8 cellular contexts compared by ENCODE assay signal in genomic region chr19:14147797-14148605, GRCh38. TPM values are rescaled to one million over a fixed set of nuclear protein-coding genes. Genes with fewer than 3 reads are reported as not detected.
DNase-seq lines count a peak whose midpoint lies in the region; ATAC-seq and TF ChIP-seq lines count a peak whose summit lies in the region.

No MANE protein-coding gene starts in this region.

- H3K27ac ChIP-seq in right cardiac atrium (ENCODE audit: low read length) = peak overlapping the region; percentile 26

- H3K27ac Mint-ChIP-seq in progenitor cell of endocrine pancreas = peak overlapping the region; percentile 69

- H3K9me3 ChIP-seq in BE2C (no peaks in the 10 kb centered on the region), right cardiac atrium (ENCODE audit: control insufficient read depth, low read length) (no peaks in the 10 kb centered on the region)

- H3K4me1 Mint-ChIP-seq in progenitor cell of endocrine pancreas (ENCODE audit: low read depth) = peaks cover 4% of the 10 kb centered on the region

- H3K9me3 Mint-ChIP-seq in progenitor cell of endocrine pancreas (ENCODE audit: low read depth) = no peaks in the 10 kb centered on the region

- 22% methylated on average over 20 of the region's 20 CpGs for WGBS in right cardiac atrium

- no peaks in the 10 kb centered on the region for H3K27me3 Mint-ChIP-seq in progenitor cell of endocrine pancreas

- no peak overlapping the region for H3K4me3 Mint-ChIP-seq in progenitor cell of endocrine pancreas (ENCODE audit: low read depth)

- DNase-seq in BE2C (peak; percentile 83), H7 (peak; percentile 88), T-helper 1 cell (peak in 3 of 5 donors; percentile 33 to 51 (median 36)), astrocyte of the spinal cord (ENCODE audit: low read depth, low spot score) (peak; percentile 54), right cardiac atrium (peak; percentile 82 to 93 (median 92)), progenitor cell of endocrine pancreas (ENCODE audit: low spot score, unreplicated experiment) (peak; percentile 67)

- no peaks in the 10 kb centered on the region for H3K27me3 ChIP-seq in BE2C
- H3K27me3 ChIP-seq in H7 (ENCODE audit: control insufficient read depth, insufficient read depth, low read length) = no peaks in the 10 kb centered on the region
- H3K27me3 ChIP-seq in right cardiac atrium (ENCODE audit: control insufficient read depth, insufficient read depth) = no peaks in the 10 kb centered on the region

- peaks cover under 1% of the 10 kb centered on the region for H3K36me3 Mint-ChIP-seq in progenitor cell of endocrine pancreas (ENCODE audit: insufficient read depth)

- in situ Hi-C loops in astrocyte of the spinal cord (cut with HindIII; ENCODE audit: low sequenced_read_pairs) = no loop called here

- peak; percentile 92 for TF ChIP-seq CTCF in BE2C (IDR thresholded peaks at IDR 0.05; ENCODE audit: low read depth, low read length)
- TF ChIP-seq CTCF in astrocyte of the spinal cord (IDR thresholded peaks at IDR 0.05; ENCODE audit: low read depth, low read length) = peak; percentile 87
- TF ChIP-seq CTCF in progenitor cell of endocrine pancreas (IDR thresholded peaks at IDR 0.05; ENCODE audit: unreplicated experiment) = peak; percentile 83

- peak; percentile 81 to 82 for ATAC-seq in right cardiac atrium
- no peak for ATAC-seq in GM19397 (IDR thresholded peaks at IDR 0.05; ENCODE audit: unreplicated experiment)
- ATAC-seq in HG02884 (IDR thresholded peaks at IDR 0.05; ENCODE audit: unreplicated experiment) = no peak

- H3K4me1 ChIP-seq in BE2C (peaks cover 9% of the 10 kb centered on the region), right cardiac atrium (ENCODE audit: control insufficient read depth, insufficient read depth, low read length) (peaks cover 5% of the 10 kb centered on the region)

- H3K4me3 ChIP-seq in BE2C (ENCODE audit: low read depth, low read length) = no peak overlapping the region
- no peak overlapping the region for H3K4me3 ChIP-seq in H7 (ENCODE audit: insufficient read depth, low read depth, low read length)
- no peak overlapping the region for H3K4me3 ChIP-seq in astrocyte of the spinal cord (ENCODE audit: low read depth, low read length)
- no peak overlapping the region for H3K4me3 ChIP-seq in right cardiac atrium (ENCODE audit: low read length)

- peaks cover 16% of the 10 kb centered on the region; the same call in 1 of the 2 replicates for H3K36me3 ChIP-seq in BE2C
- peaks cover 14% of the 10 kb centered on the region for H3K36me3 ChIP-seq in H7 (replicated peaks; ENCODE audit: control insufficient read depth, insufficient read depth, low read length)

- intact Hi-C loops in right cardiac atrium (cut with DNase I) = loop anchor here (5.0 to 10.0 kb wide), 4 partner anchors 197 to 317 kb away; partner anchors contain the start of genes BRME1 (in 1 of the 4) and CC2D1A (in 1 of the 4)

RNA-seq across cellular contexts. Expression of gene ASF1B, which starts 11.6 kb away (rescaled TPM):
- 3.3 TPM for polyA plus RNA-seq in BE2C (2012; ENCODE audit: insufficient read depth, insufficient read length, low read depth)
- total RNA-seq in H7 (2014; rRNA removed; shearing (Covaris generic)) = 70.8 and 76.2 TPM in 2 replicates
- total RNA-seq in right cardiac atrium (1 to 10 TPM in 3 of 4 donors, under 1 TPM in 1; 0.56 to 1.4 (median 1.2) TPM), progenitor cell of endocrine pancreas (18.4 TPM in 2 replicates)
- polyA plus RNA-seq in right cardiac atrium = 0.29 TPM

RNA-seq across cellular contexts. Expression of gene PRKACA, which starts 30.4 kb away (rescaled TPM):
- polyA plus RNA-seq in BE2C (2012; ENCODE audit: insufficient read depth, insufficient read length, low read depth) = 27.4 TPM
- 31.0 and 31.7 TPM in 2 replicates for total RNA-seq in H7 (2014; rRNA removed; shearing (Covaris generic))
- 100 to 1,000 TPM; 351 to 412 (median 373) TPM for total RNA-seq in right cardiac atrium
- 256 TPM for polyA plus RNA-seq in right cardiac atrium
- total RNA-seq in progenitor cell of endocrine pancreas = 87.4 and 92.1 TPM in 2 replicates

RNA-seq across cellular contexts. Expression of gene SAMD1, which starts 57.5 kb away (rescaled TPM):
- 76.0 TPM for polyA plus RNA-seq in BE2C (2012; ENCODE audit: insufficient read depth, insufficient read length, low read depth)
- total RNA-seq in H7 (2014; rRNA removed; shearing (Covaris generic)) = 107 and 128 TPM in 2 replicates
- total RNA-seq in right cardiac atrium = 10 to 100 TPM; 34.0 to 53.8 (median 42.5) TPM
- polyA plus RNA-seq in right cardiac atrium = 32.2 TPM
- 64.7 and 72.4 TPM in 2 replicates for total RNA-seq in progenitor cell of endocrine pancreas

RNA-seq across cellular contexts. Expression of gene ADGRL1, which starts 58.0 kb away (rescaled TPM):
- 69.0 TPM for polyA plus RNA-seq in BE2C (2012; ENCODE audit: insufficient read depth, insufficient read length, low read depth)
- 60.7 and 74.4 TPM in 2 replicates for total RNA-seq in H7 (2014; rRNA removed; shearing (Covaris generic))
- total RNA-seq in right cardiac atrium = 10 to 100 TPM; 28.4 to 36.9 (median 34.0) TPM
- polyA plus RNA-seq in right cardiac atrium = 20.1 TPM
- 54.6 and 55.3 TPM in 2 replicates for total RNA-seq in progenitor cell of endocrine pancreas

Comparison
In these comparisons a context has a peak if more than half of its experiments do, and no peak if none do; other contexts are left out.
1. DNase-seq: peak in every context shown above with its lines; median percentile 92 in right cardiac atrium; 88 in H7; 83 in BE2C; 67 in progenitor cell of endocrine pancreas; 54 in astrocyte of the spinal cord; 36 in T-helper 1 cell.
2. ATAC-seq: peak in right cardiac atrium (2 of 2); none in GM19397 (single experiment) and HG02884 (single experiment).
3. Peak in every context shown above with its lines, with median percentiles within 50 percentile points of each other: CTCF ChIP-seq.